ENCODE assay signal across 1 cellular context in the genomic region with DNA sequence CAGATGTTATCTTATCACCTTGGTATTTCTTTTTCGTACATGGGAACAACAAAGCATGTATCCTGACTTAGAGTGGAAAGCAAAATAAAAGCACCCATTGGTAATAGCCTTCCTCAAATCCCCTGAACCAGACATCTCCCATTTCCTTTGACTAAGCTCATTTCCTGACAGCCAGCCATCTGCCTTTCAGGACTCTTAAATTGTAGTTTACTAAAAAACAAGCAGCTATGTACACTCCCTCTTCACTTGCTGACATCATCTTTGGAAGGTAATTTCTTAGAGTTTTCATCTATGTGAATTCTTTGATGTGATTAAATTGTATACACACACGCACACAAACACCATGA.
TF ChIP-seq lines count a peak whose summit lies in the region.

No MANE protein-coding gene starts in this region.

TF ChIP-seq in HepG2, 621 proteins besides CTCF, POLR2A, EP300 and RAD21 (continued from another document):
- TF ChIP-seq, protein P1, sequence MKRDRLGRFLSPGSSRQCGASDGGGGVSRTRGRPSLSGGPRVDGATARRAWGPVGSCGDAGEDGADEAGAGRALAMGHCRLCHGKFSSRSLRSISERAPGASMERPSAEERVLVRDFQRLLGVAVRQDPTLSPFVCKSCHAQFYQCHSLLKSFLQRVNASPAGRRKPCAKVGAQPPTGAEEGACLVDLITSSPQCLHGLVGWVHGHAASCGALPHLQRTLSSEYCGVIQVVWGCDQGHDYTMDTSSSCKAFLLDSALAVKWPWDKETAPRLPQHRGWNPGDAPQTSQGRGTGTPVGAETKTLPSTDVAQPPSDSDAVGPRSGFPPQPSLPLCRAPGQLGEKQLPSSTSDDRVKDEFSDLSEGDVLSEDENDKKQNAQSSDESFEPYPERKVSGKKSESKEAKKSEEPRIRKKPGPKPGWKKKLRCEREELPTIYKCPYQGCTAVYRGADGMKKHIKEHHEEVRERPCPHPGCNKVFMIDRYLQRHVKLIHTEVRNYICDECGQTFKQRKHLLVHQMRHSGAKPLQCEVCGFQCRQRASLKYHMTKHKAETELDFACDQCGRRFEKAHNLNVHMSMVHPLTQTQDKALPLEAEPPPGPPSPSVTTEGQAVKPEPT (CRISPR knock-in tag; IDR thresholded peaks at IDR 0.05; ENCODE audit: low read depth), result no peak
- TF ChIP-seq BRD4 (CRISPR knock-in tag; IDR thresholded peaks at IDR 0.05) (no peak), SRY (CRISPR knock-in tag; IDR thresholded peaks at IDR 0.05) (no peak), ZNF10 (CRISPR knock-in tag; IDR thresholded peaks at IDR 0.05; ENCODE audit: borderline replicate concordance, low read depth) (no peak), AGO1 (IDR thresholded peaks at IDR 0.05; ENCODE audit: low read depth, low read length, poor library complexity, severe bottlenecking) (no peak), POLR2AphosphoS5 (IDR thresholded peaks at IDR 0.05; ENCODE audit: low read depth, low read length) (no peak), MTA3 (CRISPR knock-in tag; IDR thresholded peaks at IDR 0.05) (no peak), JUND (CRISPR knock-in tag; IDR thresholded peaks at IDR 0.05) (no peak)
- TF ChIP-seq, protein P2, sequence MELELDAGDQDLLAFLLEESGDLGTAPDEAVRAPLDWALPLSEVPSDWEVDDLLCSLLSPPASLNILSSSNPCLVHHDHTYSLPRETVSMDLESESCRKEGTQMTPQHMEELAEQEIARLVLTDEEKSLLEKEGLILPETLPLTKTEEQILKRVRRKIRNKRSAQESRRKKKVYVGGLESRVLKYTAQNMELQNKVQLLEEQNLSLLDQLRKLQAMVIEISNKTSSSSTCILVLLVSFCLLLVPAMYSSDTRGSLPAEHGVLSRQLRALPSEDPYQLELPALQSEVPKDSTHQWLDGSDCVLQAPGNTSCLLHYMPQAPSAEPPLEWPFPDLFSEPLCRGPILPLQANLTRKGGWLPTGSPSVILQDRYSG (CRISPR knock-in tag; IDR thresholded peaks at IDR 0.05), result no peak
- TF ChIP-seq, protein P3, sequence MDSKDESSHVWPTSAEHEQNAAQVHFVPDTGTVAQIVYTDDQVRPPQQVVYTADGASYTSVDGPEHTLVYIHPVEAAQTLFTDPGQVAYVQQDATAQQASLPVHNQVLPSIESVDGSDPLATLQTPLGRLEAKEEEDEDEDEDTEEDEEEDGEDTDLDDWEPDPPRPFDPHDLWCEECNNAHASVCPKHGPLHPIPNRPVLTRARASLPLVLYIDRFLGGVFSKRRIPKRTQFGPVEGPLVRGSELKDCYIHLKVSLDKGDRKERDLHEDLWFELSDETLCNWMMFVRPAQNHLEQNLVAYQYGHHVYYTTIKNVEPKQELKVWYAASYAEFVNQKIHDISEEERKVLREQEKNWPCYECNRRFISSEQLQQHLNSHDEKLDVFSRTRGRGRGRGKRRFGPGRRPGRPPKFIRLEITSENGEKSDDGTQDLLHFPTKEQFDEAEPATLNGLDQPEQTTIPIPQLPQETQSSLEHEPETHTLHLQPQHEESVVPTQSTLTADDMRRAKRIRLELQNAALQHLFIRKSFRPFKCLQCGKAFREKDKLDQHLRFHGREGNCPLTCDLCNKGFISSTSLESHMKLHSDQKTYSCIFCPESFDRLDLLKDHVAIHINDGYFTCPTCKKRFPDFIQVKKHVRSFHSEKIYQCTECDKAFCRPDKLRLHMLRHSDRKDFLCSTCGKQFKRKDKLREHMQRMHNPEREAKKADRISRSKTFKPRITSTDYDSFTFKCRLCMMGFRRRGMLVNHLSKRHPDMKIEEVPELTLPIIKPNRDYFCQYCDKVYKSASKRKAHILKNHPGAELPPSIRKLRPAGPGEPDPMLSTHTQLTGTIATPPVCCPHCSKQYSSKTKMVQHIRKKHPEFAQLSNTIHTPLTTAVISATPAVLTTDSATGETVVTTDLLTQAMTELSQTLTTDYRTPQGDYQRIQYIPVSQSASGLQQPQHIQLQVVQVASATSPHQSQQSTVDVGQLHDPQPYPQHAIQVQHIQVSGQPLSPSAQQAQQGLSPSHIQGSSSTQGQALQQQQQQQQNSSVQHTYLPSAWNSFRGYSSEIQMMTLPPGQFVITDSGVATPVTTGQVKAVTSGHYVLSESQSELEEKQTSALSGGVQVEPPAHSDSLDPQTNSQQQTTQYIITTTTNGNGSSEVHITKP (CRISPR knock-in tag; IDR thresholded peaks at IDR 0.05; ENCODE audit: low read depth), result no peak
- TF ChIP-seq, protein P4, sequence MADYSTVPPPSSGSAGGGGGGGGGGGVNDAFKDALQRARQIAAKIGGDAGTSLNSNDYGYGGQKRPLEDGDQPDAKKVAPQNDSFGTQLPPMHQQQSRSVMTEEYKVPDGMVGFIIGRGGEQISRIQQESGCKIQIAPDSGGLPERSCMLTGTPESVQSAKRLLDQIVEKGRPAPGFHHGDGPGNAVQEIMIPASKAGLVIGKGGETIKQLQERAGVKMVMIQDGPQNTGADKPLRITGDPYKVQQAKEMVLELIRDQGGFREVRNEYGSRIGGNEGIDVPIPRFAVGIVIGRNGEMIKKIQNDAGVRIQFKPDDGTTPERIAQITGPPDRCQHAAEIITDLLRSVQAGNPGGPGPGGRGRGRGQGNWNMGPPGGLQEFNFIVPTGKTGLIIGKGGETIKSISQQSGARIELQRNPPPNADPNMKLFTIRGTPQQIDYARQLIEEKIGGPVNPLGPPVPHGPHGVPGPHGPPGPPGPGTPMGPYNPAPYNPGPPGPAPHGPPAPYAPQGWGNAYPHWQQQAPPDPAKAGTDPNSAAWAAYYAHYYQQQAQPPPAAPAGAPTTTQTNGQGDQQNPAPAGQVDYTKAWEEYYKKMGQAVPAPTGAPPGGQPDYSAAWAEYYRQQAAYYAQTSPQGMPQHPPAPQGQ (CRISPR knock-in tag; IDR thresholded peaks at IDR 0.05; ENCODE audit: borderline replicate concordance), result no peak
- TF ChIP-seq, protein P5, sequence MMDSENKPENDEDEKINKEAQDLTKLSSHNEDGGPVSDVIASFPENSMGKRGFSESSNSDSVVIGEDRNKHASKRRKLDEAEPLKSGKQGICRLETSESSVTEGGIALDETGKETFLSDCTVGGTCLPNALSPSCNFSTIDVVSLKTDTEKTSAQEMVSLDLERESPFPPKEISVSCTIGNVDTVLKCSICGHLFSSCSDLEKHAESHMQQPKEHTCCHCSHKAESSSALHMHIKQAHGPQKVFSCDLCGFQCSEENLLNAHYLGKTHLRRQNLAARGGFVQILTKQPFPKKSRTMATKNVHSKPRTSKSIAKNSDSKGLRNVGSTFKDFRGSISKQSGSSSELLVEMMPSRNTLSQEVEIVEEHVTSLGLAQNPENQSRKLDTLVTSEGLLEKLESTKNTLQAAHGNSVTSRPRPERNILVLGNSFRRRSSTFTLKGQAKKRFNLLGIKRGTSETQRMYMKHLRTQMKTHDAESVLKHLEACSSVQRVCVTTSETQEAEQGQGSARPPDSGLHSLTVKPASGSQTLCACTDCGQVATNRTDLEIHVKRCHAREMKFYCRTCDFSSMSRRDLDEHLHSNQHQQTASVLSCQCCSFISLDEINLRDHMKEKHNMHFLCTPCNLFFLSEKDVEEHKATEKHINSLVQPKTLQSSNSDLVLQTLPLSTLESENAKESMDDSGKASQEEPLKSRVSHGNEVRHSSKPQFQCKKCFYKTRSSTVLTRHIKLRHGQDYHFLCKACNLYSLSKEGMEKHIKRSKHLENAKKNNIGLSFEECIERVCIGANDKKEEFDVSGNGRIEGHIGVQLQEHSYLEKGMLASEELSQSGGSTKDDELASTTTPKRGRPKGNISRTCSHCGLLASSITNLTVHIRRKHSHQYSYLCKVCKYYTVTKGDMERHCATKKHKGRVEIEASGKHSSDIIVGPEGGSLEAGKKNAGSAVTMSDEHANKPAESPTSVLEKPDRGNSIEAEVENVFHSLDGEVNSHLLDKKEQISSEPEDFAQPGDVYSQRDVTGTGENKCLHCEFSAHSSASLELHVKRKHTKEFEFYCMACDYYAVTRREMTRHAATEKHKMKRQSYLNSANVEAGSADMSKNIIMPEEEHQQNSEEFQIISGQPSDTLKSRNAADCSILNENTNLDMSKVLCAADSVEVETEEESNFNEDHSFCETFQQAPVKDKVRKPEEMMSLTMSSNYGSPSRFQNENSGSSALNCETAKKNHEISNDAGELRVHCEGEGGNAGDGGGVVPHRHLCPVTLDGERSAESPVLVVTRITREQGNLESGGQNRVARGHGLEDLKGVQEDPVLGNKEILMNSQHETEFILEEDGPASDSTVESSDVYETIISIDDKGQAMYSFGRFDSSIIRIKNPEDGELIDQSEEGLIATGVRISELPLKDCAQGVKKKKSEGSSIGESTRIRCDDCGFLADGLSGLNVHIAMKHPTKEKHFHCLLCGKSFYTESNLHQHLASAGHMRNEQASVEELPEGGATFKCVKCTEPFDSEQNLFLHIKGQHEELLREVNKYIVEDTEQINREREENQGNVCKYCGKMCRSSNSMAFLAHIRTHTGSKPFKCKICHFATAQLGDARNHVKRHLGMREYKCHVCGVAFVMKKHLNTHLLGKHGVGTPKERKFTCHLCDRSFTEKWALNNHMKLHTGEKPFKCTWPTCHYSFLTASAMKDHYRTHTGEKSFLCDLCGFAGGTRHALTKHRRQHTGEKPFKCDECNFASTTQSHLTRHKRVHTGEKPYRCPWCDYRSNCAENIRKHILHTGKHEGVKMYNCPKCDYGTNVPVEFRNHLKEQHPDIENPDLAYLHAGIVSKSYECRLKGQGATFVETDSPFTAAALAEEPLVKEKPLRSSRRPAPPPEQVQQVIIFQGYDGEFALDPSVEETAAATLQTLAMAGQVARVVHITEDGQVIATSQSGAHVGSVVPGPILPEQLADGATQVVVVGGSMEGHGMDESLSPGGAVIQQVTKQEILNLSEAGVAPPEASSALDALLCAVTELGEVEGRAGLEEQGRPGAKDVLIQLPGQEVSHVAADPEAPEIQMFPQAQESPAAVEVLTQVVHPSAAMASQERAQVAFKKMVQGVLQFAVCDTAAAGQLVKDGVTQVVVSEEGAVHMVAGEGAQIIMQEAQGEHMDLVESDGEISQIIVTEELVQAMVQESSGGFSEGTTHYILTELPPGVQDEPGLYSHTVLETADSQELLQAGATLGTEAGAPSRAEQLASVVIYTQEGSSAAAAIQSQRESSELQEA (CRISPR knock-in tag; IDR thresholded peaks at IDR 0.05; ENCODE audit: not compliant biosample characterization), result no peak
